Comparison of ENCODE assay signal across 8 cellular contexts in the genomic region with DNA sequence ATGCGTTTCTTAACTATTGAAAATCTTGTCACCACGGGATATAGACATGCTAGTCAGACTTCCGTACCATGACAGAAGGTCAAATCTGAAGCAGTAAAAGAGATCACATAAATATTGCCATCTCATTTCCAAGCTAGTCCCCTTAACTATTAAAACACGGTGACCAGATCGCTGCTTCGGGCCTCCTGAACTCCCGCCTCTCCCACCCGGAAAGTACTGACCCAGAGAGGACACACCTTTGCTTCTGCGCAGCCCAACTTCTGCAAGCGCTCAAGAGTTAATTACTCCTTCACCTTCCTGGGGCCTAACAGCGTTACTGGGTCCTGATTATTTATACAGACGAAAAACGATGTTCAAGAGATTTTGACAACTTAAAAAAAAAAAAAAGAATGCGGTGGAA. TPM values are rescaled to one million over a fixed set of nuclear protein-coding genes. Genes with fewer than 3 reads are reported as not detected.
DNase-seq lines count a peak whose midpoint lies in the region; ATAC-seq and TF ChIP-seq lines count a peak whose summit lies in the region.

No MANE protein-coding gene starts in this region.

- H3K27me3 Mint-ChIP-seq in brain: peaks cover 10% of the 10 kb centered on the region
- peaks cover 4% of the 10 kb centered on the region for H3K27me3 Mint-ChIP-seq in mesothelial cell of epicardium (ENCODE audit: low read depth)

- H3K4me3 Mint-ChIP-seq in brain (peak overlapping the region; percentile 95 to 99 (median 95)), mesothelial cell of epicardium (peak overlapping the region; percentile 91)

- H3K4me1 ChIP-seq in BLaER1: peaks cover 37% of the 10 kb centered on the region

- H3K36me3 Mint-ChIP-seq in brain (peaks cover 1% of the 10 kb centered on the region), mesothelial cell of epicardium (peaks cover 1% of the 10 kb centered on the region)

- H3K4me1 Mint-ChIP-seq in brain (peaks cover 64% of the 10 kb centered on the region), mesothelial cell of epicardium (peaks cover 50% of the 10 kb centered on the region)

- H4K20me1 ChIP-seq in BLaER1: 0 out of 2 replicates have a peak, but pooled peaks cover 14% of the 10 kb centered on the region

- H3K9me3 Mint-ChIP-seq in brain (no peaks in the 10 kb centered on the region), mesothelial cell of epicardium (no peaks in the 10 kb centered on the region)

- TF ChIP-seq CTCF in brain (conservative IDR thresholded peaks at IDR 0.05): no peak
- no peak for TF ChIP-seq CTCF in mesothelial cell of epicardium (IDR thresholded peaks at IDR 0.05; ENCODE audit: unreplicated experiment)

- peak overlapping the region; percentile 95 for H3K4me2 ChIP-seq in BLaER1

- H3K27ac ChIP-seq in BLaER1: no peak overlapping the region

- H3K36me3 ChIP-seq in BLaER1: peaks cover 16% of the 10 kb centered on the region

- no peak for ATAC-seq in GM18520 (IDR thresholded peaks at IDR 0.05; ENCODE audit: unreplicated experiment)

- H3K9me3 ChIP-seq in BLaER1: no peaks in the 10 kb centered on the region

- H3K4me3 ChIP-seq in BLaER1: peak overlapping the region; percentile 82

- DNase-seq in HK-2 (ENCODE audit: unreplicated experiment) (peak; percentile 10), mesothelial cell of epicardium (ENCODE audit: low spot score in 2 of 2, unreplicated experiment in 2 of 2) (no peak), cerebellar cortex (ENCODE audit: low spot score) (no peak), 8988T (no peak), NCI-H128 (lab: John Stamatoyannopoulos, UW; ENCODE audit: unreplicated experiment) (no peak)

- H3K27me3 ChIP-seq in BLaER1: peaks cover 30% of the 10 kb centered on the region

- peak overlapping the region; percentile 71 for H3K9ac ChIP-seq in BLaER1

- H3K27ac Mint-ChIP-seq in brain (peak overlapping the region; percentile 64 to 95 (median 87)), mesothelial cell of epicardium (peak overlapping the region; percentile 87)

RNA-seq across cellular contexts. Expression of gene SORT1, which starts 0.7 kb away (rescaled TPM):
- 107 TPM for polyA plus RNA-seq in brain (ENCODE audit: insufficient read depth, low read depth, low replicate concordance)
- total RNA-seq in mesothelial cell of epicardium: 39.1 to 45.5 TPM (median 40.6 TPM) in 3 replicates

RNA-seq across cellular contexts. Expression of gene PSMA5, which starts 29.3 kb away (rescaled TPM):
- 48.5 TPM for polyA plus RNA-seq in brain (ENCODE audit: insufficient read depth, low read depth, low replicate concordance)
- 67.2 to 70.9 TPM (median 69.7 TPM) in 3 replicates for total RNA-seq in mesothelial cell of epicardium
